In genomic region chr2:127413782-127414743, GRCh38 we compare ENCODE assay signal across 15 cellular contexts. TPM values are rescaled to one million over a fixed set of nuclear protein-coding genes. Genes with fewer than 3 reads are reported as not detected.
DNase-seq lines count a peak whose midpoint lies in the region; ATAC-seq, FAIRE-seq and TF ChIP-seq lines count a peak whose summit lies in the region.
"Had no signal": no experiment of that assay in that cellular context is flagged by ENCODE, and none has a peak within 500 bp of the region (broad histone marks: within the 10 kb centered on the region; RNA-seq: fewer than 3 reads in every experiment).

No MANE protein-coding gene starts in this region.

- H3K9me3 Mint-ChIP-seq in CD8-positive, alpha-beta memory T cell, result peaks cover 0 to 5% (median 0%) of the 10 kb centered on the region in 5 donors
- H3K9me3 Mint-ChIP-seq in stimulated activated naive B cell treated with anti-CD40 and anti-IgM and Interleukin-4, amounts not matched to agents 10 μg/mL and 1 μg/mL and 100 μg/mL, for 72 hours, result peaks cover 0 to 7% of the 10 kb centered on the region in 2 donors
- H3K9me3 Mint-ChIP-seq: effector memory CD8-positive, alpha-beta T cell had no signal

- H4K20me1 ChIP-seq in PC-9 (ENCODE audit: insufficient read depth), result no peaks in the 10 kb centered on the region

- H3K36me3 ChIP-seq in CD8-positive, alpha-beta memory T cell (ENCODE audit: insufficient read depth, low read length), result no peaks in the 10 kb centered on the region
- no peaks in the 10 kb centered on the region for H3K36me3 ChIP-seq in PC-9 (ENCODE audit: low read depth)
- H3K36me3 ChIP-seq in pancreas, result no peaks in the 10 kb centered on the region

- intact Hi-C loops in PC-9 (cut with micrococcal nuclease; ENCODE audit: unreplicated experiment) (loop anchor here (5.0 to 10.0 kb wide), 2 partner anchors 89 to 187 kb away; no protein-coding TSS in a partner anchor), pancreas (cut with DNase I) (no loop called here)

- no peaks in the 10 kb centered on the region for H3K79me2 ChIP-seq in PC-9 (ENCODE audit: low read depth)
- H3K79me2 ChIP-seq: parathyroid adenoma had no signal

- no peaks in the 10 kb centered on the region for H3K9me3 ChIP-seq in CD8-positive, alpha-beta memory T cell (ENCODE audit: low read length)
- H3K9me3 ChIP-seq in PC-9 (ENCODE audit: insufficient read depth, low read depth), result no peaks in the 10 kb centered on the region
- no peaks in the 10 kb centered on the region for H3K9me3 ChIP-seq in pancreas

- H3K4me3 ChIP-seq in CD8-positive, alpha-beta memory T cell (ENCODE audit: low read length), result no peak overlapping the region
- no peak overlapping the region for H3K4me3 ChIP-seq in PC-9
- H3K4me3 ChIP-seq in epithelial cell of esophagus (ENCODE audit: low read length), result no peak overlapping the region
- H3K4me3 ChIP-seq in pancreas, result no peak overlapping the region

- peaks cover 24 to 40% (median 29%) of the 10 kb centered on the region in 3 donors for H3K4me1 Mint-ChIP-seq in CD8-positive, alpha-beta memory T cell
- H3K4me1 Mint-ChIP-seq in stimulated activated naive B cell treated with anti-CD40 and anti-IgM and Interleukin-4, amounts not matched to agents 10 μg/mL and 1 μg/mL and 100 μg/mL, for 72 hours, result peaks cover 35 to 70% of the 10 kb centered on the region in 2 donors

- ATAC-seq in pancreas (peak in 3 of 4 donors; percentile 13 to 31 (median 26)), esophagus mucosa (no peak)
- no peak for ATAC-seq in stimulated activated naive B cell treated with anti-CD40 and anti-IgM and Interleukin-4, amounts not matched to agents 10 μg/mL and 1 μg/mL and 100 μg/mL, for 72 hours (replicated peaks)
- ATAC-seq: effector memory CD8-positive, alpha-beta T cell had no signal

- no peaks in the 10 kb centered on the region for H3K27me3 ChIP-seq in CD8-positive, alpha-beta memory T cell (ENCODE audit: insufficient read depth, low read length, poor library complexity, severe bottlenecking)
- H3K27me3 ChIP-seq in PC-9 (ENCODE audit: insufficient read depth, low read depth), result no peaks in the 10 kb centered on the region
- H3K27me3 ChIP-seq in pancreas, result no peaks in the 10 kb centered on the region

- BruUV-seq in PC-9 (replicated peaks; lab: Mats Ljungman, UMichigan), result no TSS peak

- peaks cover 0 to 2% (median 0%) of the 10 kb centered on the region in 3 donors for H3K36me3 Mint-ChIP-seq in CD8-positive, alpha-beta memory T cell
- H3K36me3 Mint-ChIP-seq in stimulated activated naive B cell treated with anti-CD40 and anti-IgM and Interleukin-4, amounts not matched to agents 10 μg/mL and 1 μg/mL and 100 μg/mL, for 72 hours, result no peaks in the 10 kb centered on the region

- H3K27ac Mint-ChIP-seq in CD8-positive, alpha-beta memory T cell, result peak overlapping the region in 4 of 8 donors; percentile 22 to 73 (median 38)
- H3K27ac Mint-ChIP-seq in stimulated activated naive B cell treated with anti-CD40 and anti-IgM and Interleukin-4, amounts not matched to agents 10 μg/mL and 1 μg/mL and 100 μg/mL, for 72 hours, result no peak overlapping the region

- no peak overlapping the region for H2AFZ ChIP-seq in PC-9
- H2AFZ ChIP-seq: parathyroid adenoma had no signal

- 82 to 83% methylated on average over 8 of the region's 8 CpGs for WGBS in pancreas, 2 donors

- H3K4me2 ChIP-seq in PC-9, result peak overlapping the region; percentile 35

- peaks cover 19% of the 10 kb centered on the region for H3K4me1 ChIP-seq in CD8-positive, alpha-beta memory T cell (ENCODE audit: insufficient read depth, low read length)
- H3K4me1 ChIP-seq in PC-9 (replicated peaks; ENCODE audit: insufficient read depth), result peaks cover 68% of the 10 kb centered on the region
- H3K4me1 ChIP-seq in pancreas, result peaks cover 3 to 21% (median 18%) of the 10 kb centered on the region in 3 donors
- H3K4me1 ChIP-seq: parathyroid adenoma had no signal

- H3K4me3 Mint-ChIP-seq in CD8-positive, alpha-beta memory T cell, result peak overlapping the region in 4 of 7 donors; percentile 11 to 55 (median 38)
- no peak overlapping the region for H3K4me3 Mint-ChIP-seq in stimulated activated naive B cell treated with anti-CD40 and anti-IgM and Interleukin-4, amounts not matched to agents 10 μg/mL and 1 μg/mL and 100 μg/mL, for 72 hours
- H3K4me3 Mint-ChIP-seq: effector memory CD8-positive, alpha-beta T cell had no signal

- no peak overlapping the region for H3K27ac ChIP-seq in CD8-positive, alpha-beta memory T cell (ENCODE audit: low read depth, low read length)
- H3K27ac ChIP-seq in PC-9 (peak overlapping the region; percentile 76), pancreas (peak overlapping the region in 1 of 4 donors; percentile 15)
- H3K27ac ChIP-seq: parathyroid adenoma had no signal

- POLR2A ChIA-PET in CD8-positive, alpha-beta memory T cell (lab: Charles Lee), result no interaction called here
- POLR2A ChIA-PET in PC-9 (lab: Charles Lee; ENCODE audit: unreplicated experiment), result no interaction called here

- no peak; the same call in 1 of the 2 replicates for TF ChIP-seq CTCF in PC-9 (conservative IDR thresholded peaks at IDR 0.05)
- no peak for TF ChIP-seq CTCF in epithelial cell of esophagus (IDR thresholded peaks at IDR 0.05; ENCODE audit: insufficient read depth, low read depth, low read length, missing control alignments)
- no peak for TF ChIP-seq CTCF in pancreas (IDR thresholded peaks at IDR 0.05)

- H3F3A ChIP-seq in PC-9 (ENCODE audit: insufficient read depth, low read depth), result peaks cover 55% of the 10 kb centered on the region

- CTCF ChIA-PET in CD8-positive, alpha-beta memory T cell (lab: Charles Lee), result interaction anchor here (0.6 to 3.1 kb wide), 5 partner anchors 10 to 58 kb away, joined by 3 to 16 read pairs (median 3); partner anchors contain the start of gene MAP3K2
- CTCF ChIA-PET in PC-9 (lab: Charles Lee), result interaction anchor here (0.6 to 1.5 kb wide), 5 partner anchors 25 to 557 kb away, joined by 3 to 5 read pairs (median 3); partner anchors contain the start of gene IWS1

- no peaks in the 10 kb centered on the region for H3K27me3 Mint-ChIP-seq in CD8-positive, alpha-beta memory T cell
- no peaks in the 10 kb centered on the region for H3K27me3 Mint-ChIP-seq in stimulated activated naive B cell treated with anti-CD40 and anti-IgM and Interleukin-4, amounts not matched to agents 10 μg/mL and 1 μg/mL and 100 μg/mL, for 72 hours
- H3K27me3 Mint-ChIP-seq: effector memory CD8-positive, alpha-beta T cell had no signal

- FAIRE-seq in pancreas (lab: Jason Lieb, UNC), result no peak
- FAIRE-seq: islet of Langerhans had no signal

- no peaks in the 10 kb centered on the region for H3K9me2 ChIP-seq in PC-9 (ENCODE audit: insufficient read depth)

- DNase-seq in CD8-positive, alpha-beta memory T cell, result no peak
- peak in 1 of 2 experiments; percentile 82 for DNase-seq in PC-9
- DNase-seq in epithelial cell of esophagus (ENCODE audit: low read depth), result peak; percentile 71
- no peak for DNase-seq in pancreas
- DNase-seq in NCI-H2081 treated with DMSO at 0.1 percent for 48 hours (lab: John Stamatoyannopoulos, UW), result no peak
- DNase-seq in stimulated activated naive B cell treated with anti-CD40 and anti-IgM and Interleukin-4, amounts not matched to agents 10 μg/mL and 1 μg/mL and 100 μg/mL, for 72 hours, result no peak
- DNase-seq in C1 segment of cervical spinal cord (lab: John Stamatoyannopoulos, UW), result no peak
- DNase-seq: activated CD4-positive, CD25-positive, alpha-beta regulatory T cell treated with anti-CD3 and anti-CD28 coated beads, Interleukin-2, amount 50 U/mL, for 72 hours; activated effector memory CD4-positive, alpha-beta T cell treated with anti-CD3 and anti-CD28 coated beads, Interleukin-2, amount 50 U/mL, for 16 hours; effector memory CD8-positive, alpha-beta T cell; NCI-H187; trophoblast cell had no signal

RNA-seq across cellular contexts. Expression of gene PROC, which starts 4.2 kb away (rescaled TPM):
- under 1 TPM in 1 of 2 experiments, not detected in 1; 0.13 TPM for total RNA-seq in CD8-positive, alpha-beta memory T cell
- polyA plus RNA-seq in CD8-positive, alpha-beta memory T cell, result not detected
- total RNA-seq in PC-9 (2021) (5.8 and 6.1 TPM in 2 replicates), pancreas (under 1 TPM in 3 of 6 donors, not detected in 3; 0.26 to 0.86 (median 0.41) TPM), esophagus mucosa (0.20 TPM)
- 1 to 10 TPM; 1.7 to 3.2 TPM for polyA plus RNA-seq in pancreas

RNA-seq across cellular contexts. Expression of gene MAP3K2, which starts 26.3 kb away (rescaled TPM):
- 10 to 100 TPM; 55.9 to 57.7 TPM for total RNA-seq in CD8-positive, alpha-beta memory T cell
- 65.0 TPM for polyA plus RNA-seq in CD8-positive, alpha-beta memory T cell
- total RNA-seq in PC-9 (2021), result 75.9 and 81.2 TPM in 2 replicates
- 10 to 100 TPM; 21.0 to 37.6 (median 24.6) TPM for total RNA-seq in pancreas
- polyA plus RNA-seq in pancreas, result 1 to 10 TPM; 4.2 to 6.9 TPM
- total RNA-seq in esophagus mucosa, result 30.0 TPM

Comparison
In these comparisons a context has a peak if more than half of its experiments do, and no peak if none do; other contexts are left out.
1. H3K4me3 Mint-ChIP-seq: peak in CD8-positive, alpha-beta memory T cell (4 of 7); none in stimulated activated naive B cell treated with anti-CD40 and anti-IgM and Interleukin-4, amounts not matched to agents 10 μg/mL and 1 μg/mL and 100 μg/mL, for 72 hours (0 of 2).
2. ATAC-seq: peak in pancreas (3 of 4); none in esophagus mucosa (single experiment) and stimulated activated naive B cell treated with anti-CD40 and anti-IgM and Interleukin-4, amounts not matched to agents 10 μg/mL and 1 μg/mL and 100 μg/mL, for 72 hours (0 of 2).